ENCODE assay signal across 12 cellular contexts in genomic region chr7:129907122-129907741, GRCh38. TPM values are rescaled to one million over a fixed set of nuclear protein-coding genes. Genes with fewer than 3 reads are reported as not detected.
DNase-seq lines count a peak whose midpoint lies in the region; ATAC-seq and TF ChIP-seq lines count a peak whose summit lies in the region.
"Had no signal": no experiment of that assay in that cellular context is flagged by ENCODE, and none has a peak within 500 bp of the region (broad histone marks: within the 10 kb centered on the region; RNA-seq: fewer than 3 reads in every experiment).

No MANE protein-coding gene starts in this region.

- no peaks in the 10 kb centered on the region for H3K27me3 Mint-ChIP-seq in Calu3 (ENCODE audit: unreplicated experiment)

- TF ChIP-seq CTCF in Calu3 (IDR thresholded peaks at IDR 0.05; ENCODE audit: unreplicated experiment) = no peak
- no peak for TF ChIP-seq CTCF in fibroblast of the aortic adventitia (IDR thresholded peaks at IDR 0.05; ENCODE audit: insufficient read depth, low read length)
- no peak for TF ChIP-seq CTCF in sigmoid colon (IDR thresholded peaks at IDR 0.05)
- TF ChIP-seq CTCF in GM20000 (IDR thresholded peaks at IDR 0.05; ENCODE audit: extremely low read depth, missing control alignments) = no peak

- H3K4me1 ChIP-seq in sigmoid colon = peaks cover 0 to 48% (median 22%) of the 10 kb centered on the region in 4 donors

- no peaks in the 10 kb centered on the region for H3K9me3 ChIP-seq in sigmoid colon
- H3K9me3 ChIP-seq: SJCRH30, testis had no signal

- CTCF ChIA-PET in Calu3 (lab: Charles Lee) = interaction anchor here (0.6 to 1.3 kb wide), 12 partner anchors 11 to 209 kb away, joined by 3 to 10 read pairs (median 4); no protein-coding TSS in a partner anchor

- BruUV-seq in Calu3 (replicated peaks; lab: Mats Ljungman, UMichigan) = no TSS peak

- peak overlapping the region; percentile 73 for H3K27ac Mint-ChIP-seq in Calu3 (ENCODE audit: unreplicated experiment)
- H3K27ac Mint-ChIP-seq: activated T-helper 2 cell treated with anti-CD3 and anti-CD28 coated beads, Interferon-gamma antibody, Interleukin-2, Interleukin-4, amounts not matched to agents 10 μg/mL and 5 μg/mL and 100 μg/mL, durations not matched to agents 14 hours and 24 hours and 36 hours had no signal

- H3K4me3 ChIP-seq in fibroblast of the aortic adventitia (ENCODE audit: low read depth, low read length) (no peak overlapping the region), sigmoid colon (no peak overlapping the region)
- H3K4me3 ChIP-seq: SJCRH30, testis had no signal

- H3K4me1 Mint-ChIP-seq in Calu3 (ENCODE audit: low read depth, unreplicated experiment) = peaks cover 79% of the 10 kb centered on the region

- peaks cover 41% of the 10 kb centered on the region for H3K36me3 Mint-ChIP-seq in Calu3 (ENCODE audit: insufficient read depth, unreplicated experiment)

- H3K36me3 ChIP-seq in sigmoid colon = peaks cover 0 to 15% (median 0%) of the 10 kb centered on the region in 4 donors

- peaks cover 3% of the 10 kb centered on the region for H3K9me3 Mint-ChIP-seq in Calu3 (ENCODE audit: low read depth, unreplicated experiment)

- H3K27ac ChIP-seq in sigmoid colon = peak overlapping the region in 3 of 4 donors; percentile 11 to 28 (median 20)
- H3K27ac ChIP-seq: SJCRH30 had no signal

- peak overlapping the region; percentile 60 for H3K4me3 Mint-ChIP-seq in Calu3 (ENCODE audit: low read depth, unreplicated experiment)

- DNase-seq in Calu3 (no peak), fibroblast of the aortic adventitia (ENCODE audit: low read depth) (peak; percentile 28), sigmoid colon (no peak), hippocampal formation (lab: John Stamatoyannopoulos, UW) (no peak), GM20000 (ENCODE audit: low spot score) (no peak)
- DNase-seq: SJCRH30, testis had no signal

- 25 to 64% methylated on average over 11 of the region's 11 CpGs for WGBS in sigmoid colon, 2 donors

- peak; percentile 30 for ATAC-seq in SK-N-SH treated with all-trans-retinoic acid at 6 μM for 48 hours
- ATAC-seq in HG03571 (IDR thresholded peaks at IDR 0.05; ENCODE audit: unreplicated experiment) = no peak
- no peak for ATAC-seq in HG03442 (IDR thresholded peaks at IDR 0.05; ENCODE audit: unreplicated experiment)
- ATAC-seq: esophagus mucosa had no signal

- H3K27me3 ChIP-seq in sigmoid colon = no peaks in the 10 kb centered on the region
- H3K27me3 ChIP-seq: SJCRH30, testis had no signal

- TF ChIP-seq POLR2A in sigmoid colon (IDR thresholded peaks at IDR 0.05) = no peak

- intact Hi-C loops in Calu3 (cut with micrococcal nuclease; ENCODE audit: unreplicated experiment) (loop anchor here (2.0 kb wide), 2 partner anchors 42 to 102 kb away; no protein-coding TSS in a partner anchor), sigmoid colon (cut with DNase I) (no loop called here)

- no peak for TF ChIP-seq EP300 in sigmoid colon (IDR thresholded peaks at IDR 0.05)

TF ChIP-seq in SK-N-SH treated with all-trans-retinoic acid at 6 μM for 48 hours, 23 proteins besides CTCF, POLR2A, EP300 and RAD21:
- TF ChIP-seq ISL1 (CRISPR knock-in tag; IDR thresholded peaks at IDR 0.05) (no peak), ZFP30 (CRISPR knock-in tag; IDR thresholded peaks at IDR 0.05) (no peak), ZFP3 (CRISPR knock-in tag; IDR thresholded peaks at IDR 0.05) (no peak), SNAI2 (CRISPR knock-in tag; IDR thresholded peaks at IDR 0.05) (no peak), CREB5 (CRISPR knock-in tag; IDR thresholded peaks at IDR 0.05; ENCODE audit: low read depth) (no peak)

RNA-seq across cellular contexts. Expression of gene UBE2H, which starts 45.5 kb away (rescaled TPM):
- total RNA-seq in Calu3 (2022) (103 and 115 TPM in 2 replicates), fibroblast of the aortic adventitia (ENCODE audit: low replicate concordance) (59.5 and 71.6 TPM in 2 replicates), sigmoid colon (10 to 100 TPM; 68.8 to 99.7 (median 79.1) TPM)
- polyA plus RNA-seq in sigmoid colon = 10 to 100 TPM; 20.4 to 25.7 (median 21.3) TPM
